1 cellular context compared by ENCODE assay signal in genomic region chr22:20956258-20957117, GRCh38.
TF ChIP-seq lines count a peak whose summit lies in the region.

No MANE protein-coding gene starts in this region.

TF ChIP-seq in HepG2, 621 proteins besides CTCF, POLR2A, EP300 and RAD21 (continued from another document):
- TF ChIP-seq MAZ (IDR thresholded peaks at IDR 0.05; ENCODE audit: borderline replicate concordance, low read depth, low read length): no peak
- TF ChIP-seq MAZ (CRISPR knock-in tag; IDR thresholded peaks at IDR 0.05; ENCODE audit: low read depth): 0 out of 2 replicates have a peak, but pooled peaks have one; percentile 24
- TF ChIP-seq ZNF687 (CRISPR knock-in tag; IDR thresholded peaks at IDR 0.05): peak; percentile 56
- no peak for TF ChIP-seq MATR3 (CRISPR knock-in tag; IDR thresholded peaks at IDR 0.05)
- TF ChIP-seq SALL1 (CRISPR knock-in tag; IDR thresholded peaks at IDR 0.05): peak; percentile 52
- no peak for TF ChIP-seq ZNF234 (CRISPR knock-in tag; conservative IDR thresholded peaks at IDR 0.05)
- no peak for TF ChIP-seq MXI1 (IDR thresholded peaks at IDR 0.05; ENCODE audit: borderline replicate concordance, low read depth, low read length)
- peak; percentile 84; the same call in 1 of the 2 replicates for TF ChIP-seq ZNF557 (CRISPR knock-in tag; IDR thresholded peaks at IDR 0.05)
- TF ChIP-seq, protein P1, sequence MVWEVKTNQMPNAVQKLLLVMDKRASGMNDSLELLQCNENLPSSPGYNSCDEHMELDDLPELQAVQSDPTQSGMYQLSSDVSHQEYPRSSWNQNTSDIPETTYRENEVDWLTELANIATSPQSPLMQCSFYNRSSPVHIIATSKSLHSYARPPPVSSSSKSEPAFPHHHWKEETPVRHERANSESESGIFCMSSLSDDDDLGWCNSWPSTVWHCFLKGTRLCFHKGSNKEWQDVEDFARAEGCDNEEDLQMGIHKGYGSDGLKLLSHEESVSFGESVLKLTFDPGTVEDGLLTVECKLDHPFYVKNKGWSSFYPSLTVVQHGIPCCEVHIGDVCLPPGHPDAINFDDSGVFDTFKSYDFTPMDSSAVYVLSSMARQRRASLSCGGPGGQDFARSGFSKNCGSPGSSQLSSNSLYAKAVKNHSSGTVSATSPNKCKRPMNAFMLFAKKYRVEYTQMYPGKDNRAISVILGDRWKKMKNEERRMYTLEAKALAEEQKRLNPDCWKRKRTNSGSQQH (CRISPR knock-in tag; IDR thresholded peaks at IDR 0.05; ENCODE audit: low read depth): peak; percentile 70; the same call in 1 of the 2 replicates
- peak; percentile 20; the same call in 1 of the 2 replicates for TF ChIP-seq ELF3 (CRISPR knock-in tag; IDR thresholded peaks at IDR 0.05)
- TF ChIP-seq SAP130 (CRISPR knock-in tag; IDR thresholded peaks at IDR 0.05; ENCODE audit: low read depth): 0 out of 2 replicates have a peak, but pooled peaks have one; percentile 31
- TF ChIP-seq ZNF263 (CRISPR knock-in tag; IDR thresholded peaks at IDR 0.05): 0 out of 2 replicates have a peak, but pooled peaks have one; percentile 7
- no peak for TF ChIP-seq SNAPC2 (CRISPR knock-in tag; IDR thresholded peaks at IDR 0.05)
- 0 out of 2 replicates have a peak, but pooled peaks have one; percentile 73 for TF ChIP-seq SSRP1 (CRISPR knock-in tag; IDR thresholded peaks at IDR 0.05)
- no peak for TF ChIP-seq NR2F2 (IDR thresholded peaks at IDR 0.05; ENCODE audit: borderline replicate concordance, low read depth)
- no peak for TF ChIP-seq ZNF749 (CRISPR knock-in tag; IDR thresholded peaks at IDR 0.05; ENCODE audit: borderline replicate concordance)
- TF ChIP-seq, protein P2, sequence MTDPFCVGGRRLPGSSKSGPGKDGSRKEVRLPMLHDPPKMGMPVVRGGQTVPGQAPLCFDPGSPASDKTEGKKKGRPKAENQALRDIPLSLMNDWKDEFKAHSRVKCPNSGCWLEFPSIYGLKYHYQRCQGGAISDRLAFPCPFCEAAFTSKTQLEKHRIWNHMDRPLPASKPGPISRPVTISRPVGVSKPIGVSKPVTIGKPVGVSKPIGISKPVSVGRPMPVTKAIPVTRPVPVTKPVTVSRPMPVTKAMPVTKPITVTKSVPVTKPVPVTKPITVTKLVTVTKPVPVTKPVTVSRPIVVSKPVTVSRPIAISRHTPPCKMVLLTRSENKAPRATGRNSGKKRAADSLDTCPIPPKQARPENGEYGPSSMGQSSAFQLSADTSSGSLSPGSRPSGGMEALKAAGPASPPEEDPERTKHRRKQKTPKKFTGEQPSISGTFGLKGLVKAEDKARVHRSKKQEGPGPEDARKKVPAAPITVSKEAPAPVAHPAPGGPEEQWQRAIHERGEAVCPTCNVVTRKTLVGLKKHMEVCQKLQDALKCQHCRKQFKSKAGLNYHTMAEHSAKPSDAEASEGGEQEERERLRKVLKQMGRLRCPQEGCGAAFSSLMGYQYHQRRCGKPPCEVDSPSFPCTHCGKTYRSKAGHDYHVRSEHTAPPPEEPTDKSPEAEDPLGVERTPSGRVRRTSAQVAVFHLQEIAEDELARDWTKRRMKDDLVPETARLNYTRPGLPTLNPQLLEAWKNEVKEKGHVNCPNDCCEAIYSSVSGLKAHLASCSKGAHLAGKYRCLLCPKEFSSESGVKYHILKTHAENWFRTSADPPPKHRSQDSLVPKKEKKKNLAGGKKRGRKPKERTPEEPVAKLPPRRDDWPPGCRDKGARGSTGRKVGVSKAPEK (CRISPR knock-in tag; IDR thresholded peaks at IDR 0.05; ENCODE audit: borderline replicate concordance): 0 out of 2 replicates have a peak, but pooled peaks have one; percentile 8
- no peak for TF ChIP-seq MTA1 (CRISPR knock-in tag; IDR thresholded peaks at IDR 0.05; ENCODE audit: borderline replicate concordance)
- TF ChIP-seq ZNF264 (CRISPR knock-in tag; IDR thresholded peaks at IDR 0.05): peak; percentile 43; the same call in 1 of the 2 replicates
- TF ChIP-seq ZNF468 (CRISPR knock-in tag; IDR thresholded peaks at IDR 0.05): 0 out of 2 replicates have a peak, but pooled peaks have one; percentile 8
- TF ChIP-seq TCF12 (IDR thresholded peaks at IDR 0.05): no peak
- TF ChIP-seq TCF12 (CRISPR knock-in tag; IDR thresholded peaks at IDR 0.05): 0 out of 2 replicates have a peak, but pooled peaks have one; percentile 11
- peak; percentile 31; the same call in 1 of the 2 replicates for TF ChIP-seq ZNF503 (CRISPR knock-in tag; IDR thresholded peaks at IDR 0.05)
- no peak for TF ChIP-seq PRDM4 (CRISPR knock-in tag; IDR thresholded peaks at IDR 0.05; ENCODE audit: borderline replicate concordance)
- TF ChIP-seq ZNF564 (CRISPR knock-in tag; IDR thresholded peaks at IDR 0.05): no peak
- TF ChIP-seq GATAD2A (CRISPR knock-in tag; IDR thresholded peaks at IDR 0.05): peak; percentile 38; the same call in 1 of the 2 replicates
- TF ChIP-seq ZNF205 (CRISPR knock-in tag; IDR thresholded peaks at IDR 0.05): no peak
- no peak for TF ChIP-seq CBX1 (IDR thresholded peaks at IDR 0.05; ENCODE audit: low read depth)
